ENCODE assay signal across 1 cellular context in genomic region chr13:111153279-111153976, GRCh38.
TF ChIP-seq lines count a peak whose summit lies in the region.

No MANE protein-coding gene starts in this region.

TF ChIP-seq in HepG2, 621 proteins besides CTCF, POLR2A, EP300 and RAD21 (continued from another document and continues in another):
- TF ChIP-seq FOXP4 (CRISPR knock-in tag; IDR thresholded peaks at IDR 0.05) (peak; percentile 29; the same call in 1 of the 2 replicates), ZNF256 (CRISPR knock-in tag; conservative IDR thresholded peaks at IDR 0.05) (no peak), UBTF (CRISPR knock-in tag; IDR thresholded peaks at IDR 0.05) (peak; percentile 100), IRF1 (CRISPR knock-in tag; IDR thresholded peaks at IDR 0.05; ENCODE audit: low read depth) (no peak), KDM5A (IDR thresholded peaks at IDR 0.05; ENCODE audit: borderline replicate concordance, low read length) (peak; percentile 88), THAP9 (CRISPR knock-in tag; IDR thresholded peaks at IDR 0.05; ENCODE audit: borderline replicate concordance) (peak; percentile 85; the same call in 1 of the 2 replicates), ZMYM2 (CRISPR knock-in tag; IDR thresholded peaks at IDR 0.05) (no peak), RELA (CRISPR knock-in tag; IDR thresholded peaks at IDR 0.05) (no peak), ZNF44 (CRISPR knock-in tag; IDR thresholded peaks at IDR 0.05) (no peak), KLF9 (CRISPR knock-in tag; IDR thresholded peaks at IDR 0.05; ENCODE audit: low read depth) (no peak), SCMH1 (CRISPR knock-in tag; IDR thresholded peaks at IDR 0.05; ENCODE audit: borderline replicate concordance) (no peak), SKI (IDR thresholded peaks at IDR 0.05; ENCODE audit: partially characterized antibody) (peak; percentile 67), PBX3 (CRISPR knock-in tag; IDR thresholded peaks at IDR 0.05; ENCODE audit: borderline replicate concordance) (no peak), ZNF569 (CRISPR knock-in tag; IDR thresholded peaks at IDR 0.05; ENCODE audit: borderline replicate concordance) (no peak), ZNF598 (CRISPR knock-in tag; IDR thresholded peaks at IDR 0.05; ENCODE audit: borderline replicate concordance) (peak; percentile 70; the same call in 1 of the 2 replicates), ESRRA (CRISPR knock-in tag; IDR thresholded peaks at IDR 0.05; ENCODE audit: low read depth) (0 out of 2 replicates have a peak, but pooled peaks have one; percentile 41), ZNF773 (CRISPR knock-in tag; IDR thresholded peaks at IDR 0.05; ENCODE audit: borderline replicate concordance) (peak; percentile 5; the same call in 1 of the 2 replicates), HOMEZ (CRISPR knock-in tag; IDR thresholded peaks at IDR 0.05; ENCODE audit: low read depth) (no peak), HMGXB3 (CRISPR knock-in tag; IDR thresholded peaks at IDR 0.05; ENCODE audit: borderline replicate concordance) (peak; percentile 65; the same call in 1 of the 2 replicates), RXRB (CRISPR knock-in tag; IDR thresholded peaks at IDR 0.05; ENCODE audit: borderline replicate concordance) (no peak), ZNF782 (CRISPR knock-in tag; IDR thresholded peaks at IDR 0.05; ENCODE audit: borderline replicate concordance) (peak; percentile 91), ERF (CRISPR knock-in tag; IDR thresholded peaks at IDR 0.05) (peak; percentile 69), ZNF850 (CRISPR knock-in tag; conservative IDR thresholded peaks at IDR 0.05) (no peak), PPARG (CRISPR knock-in tag; conservative IDR thresholded peaks at IDR 0.05) (no peak), NFAT5 (CRISPR knock-in tag; IDR thresholded peaks at IDR 0.05) (no peak), ZFP36L1 (CRISPR knock-in tag; IDR thresholded peaks at IDR 0.05) (peak; percentile 78; the same call in 1 of the 2 replicates), ZNF550 (CRISPR knock-in tag; IDR thresholded peaks at IDR 0.05; ENCODE audit: borderline replicate concordance) (no peak), MLLT10 (CRISPR knock-in tag; IDR thresholded peaks at IDR 0.05) (no peak), THAP7 (CRISPR knock-in tag; IDR thresholded peaks at IDR 0.05) (0 out of 2 replicates have a peak, but pooled peaks have one; percentile 38), SKIL (CRISPR knock-in tag; IDR thresholded peaks at IDR 0.05; ENCODE audit: borderline replicate concordance) (0 out of 2 replicates have a peak, but pooled peaks have one; percentile 35)
